In the genomic region with DNA sequence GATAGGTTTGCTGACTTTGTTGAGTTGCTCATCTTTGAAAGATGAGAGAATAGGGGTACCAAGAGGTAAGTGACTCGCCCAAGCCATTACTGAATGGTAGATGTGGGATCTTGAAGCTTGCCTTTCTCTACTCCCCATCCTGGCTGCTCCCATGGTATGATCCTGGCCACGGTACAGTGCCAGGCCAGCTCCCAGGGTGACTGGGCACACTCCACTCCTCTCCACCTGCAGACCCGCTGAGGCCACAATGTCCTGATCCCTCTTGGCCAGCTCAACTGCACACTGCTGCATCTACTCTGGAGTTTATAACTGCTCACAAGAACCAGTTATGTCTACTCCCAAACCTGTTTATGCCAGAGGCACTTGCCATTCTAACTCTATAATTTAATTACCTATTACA, we compare ENCODE assay signal across 12 cellular contexts. TPM values are rescaled to one million over a fixed set of nuclear protein-coding genes. Genes with fewer than 3 reads are reported as not detected.
DNase-seq lines count a peak whose midpoint lies in the region; TF ChIP-seq lines count a peak whose summit lies in the region.
"Had no signal": no experiment of that assay in that cellular context is flagged by ENCODE, and none has a peak within 500 bp of the region (broad histone marks: within the 10 kb centered on the region; RNA-seq: fewer than 3 reads in every experiment).

No MANE protein-coding gene starts in this region.

- intact Hi-C loops in activated T-helper 1 cell treated with anti-CD3 and anti-CD28 coated beads, Interleukin-12 subunit alpha, Interleukin-12 subunit beta, Interleukin-2, Interleukin-4 antibody, amounts not matched to agents 30 ng/mL and 10 ng/mL and 1 ng/mL, durations not matched to agents 14 hours and 24 hours and 36 hours (cut with micrococcal nuclease), result no loop called here

- H3K4me3 Mint-ChIP-seq in neural progenitor cell, result no peak overlapping the region
- H3K4me3 Mint-ChIP-seq in activated T-helper 1 cell treated with anti-CD3 and anti-CD28 coated beads, Interleukin-12 subunit alpha, Interleukin-12 subunit beta, Interleukin-2, Interleukin-4 antibody, amounts not matched to agents 30 ng/mL and 10 ng/mL and 1 ng/mL, durations not matched to agents 14 hours and 24 hours and 36 hours, result no peak overlapping the region
- H3K4me3 Mint-ChIP-seq: CD8-positive, alpha-beta memory T cell had no signal

- no peak overlapping the region for H3K4me3 ChIP-seq in neural progenitor cell
- H3K4me3 ChIP-seq: A549, HAP-1 had no signal

- no peak overlapping the region for H2AFZ ChIP-seq in neural progenitor cell (replicated peaks)

- H3K36me3 Mint-ChIP-seq in neural progenitor cell, result no peaks in the 10 kb centered on the region
- no peaks in the 10 kb centered on the region for H3K36me3 Mint-ChIP-seq in activated T-helper 1 cell treated with anti-CD3 and anti-CD28 coated beads, Interleukin-12 subunit alpha, Interleukin-12 subunit beta, Interleukin-2, Interleukin-4 antibody, amounts not matched to agents 30 ng/mL and 10 ng/mL and 1 ng/mL, durations not matched to agents 14 hours and 24 hours and 36 hours (ENCODE audit: low read depth)
- H3K36me3 Mint-ChIP-seq: CD8-positive, alpha-beta memory T cell had no signal

- DNase-seq in G401 (ENCODE audit: low spot score), result peak; percentile 72
- DNase-seq in cerebellar cortex (ENCODE audit: low spot score), result peak; percentile 62
- no peak for DNase-seq in neural progenitor cell (ENCODE audit: low spot score)
- DNase-seq in activated T-helper 1 cell treated with anti-CD3 and anti-CD28 coated beads, Interleukin-12 subunit alpha, Interleukin-12 subunit beta, Interleukin-2, Interleukin-4 antibody, amounts not matched to agents 30 ng/mL and 10 ng/mL and 1 ng/mL, durations not matched to agents 14 hours and 24 hours and 36 hours (ENCODE audit: low spot score), result no peak
- no peak for DNase-seq in GM19238 (ENCODE audit: insufficient read length, low spot score)
- DNase-seq in NCI-H187 treated with DMSO at 0.1 percent for 48 hours (lab: John Stamatoyannopoulos, UW), result no peak
- DNase-seq: Caco-2; CD8-positive, alpha-beta memory T cell; DND-41; GF-D8 had no signal

- peaks cover 53% of the 10 kb centered on the region for H3K27me3 Mint-ChIP-seq in neural progenitor cell (ENCODE audit: insufficient read depth, low read depth)
- peaks cover 3% of the 10 kb centered on the region for H3K27me3 Mint-ChIP-seq in activated T-helper 1 cell treated with anti-CD3 and anti-CD28 coated beads, Interleukin-12 subunit alpha, Interleukin-12 subunit beta, Interleukin-2, Interleukin-4 antibody, amounts not matched to agents 30 ng/mL and 10 ng/mL and 1 ng/mL, durations not matched to agents 14 hours and 24 hours and 36 hours (ENCODE audit: insufficient read depth)
- H3K27me3 Mint-ChIP-seq: CD8-positive, alpha-beta memory T cell had no signal

- no peak overlapping the region for H3K27ac ChIP-seq in neural progenitor cell
- H3K27ac ChIP-seq: A549 had no signal

- no peaks in the 10 kb centered on the region for H3K36me3 ChIP-seq in neural progenitor cell
- H3K36me3 ChIP-seq: HAP-1 had no signal

- no peaks in the 10 kb centered on the region for H3K79me2 ChIP-seq in neural progenitor cell (ENCODE audit: low read depth)

- H3K27me3 ChIP-seq in neural progenitor cell, result no peaks in the 10 kb centered on the region

- H3F3A ChIP-seq in neural progenitor cell (ENCODE audit: low read depth), result no peaks in the 10 kb centered on the region

- no peaks in the 10 kb centered on the region for H3K9me3 Mint-ChIP-seq in neural progenitor cell
- H3K9me3 Mint-ChIP-seq in activated T-helper 1 cell treated with anti-CD3 and anti-CD28 coated beads, Interleukin-12 subunit alpha, Interleukin-12 subunit beta, Interleukin-2, Interleukin-4 antibody, amounts not matched to agents 30 ng/mL and 10 ng/mL and 1 ng/mL, durations not matched to agents 14 hours and 24 hours and 36 hours, result no peaks in the 10 kb centered on the region
- H3K9me3 Mint-ChIP-seq: CD8-positive, alpha-beta memory T cell had no signal

- in situ Hi-C loops in G401 (cut with HindIII; ENCODE audit: low sequenced_read_pairs), result no loop called here

- H3K4me1 Mint-ChIP-seq in neural progenitor cell, result peaks cover 50% of the 10 kb centered on the region
- no peaks in the 10 kb centered on the region for H3K4me1 Mint-ChIP-seq in activated T-helper 1 cell treated with anti-CD3 and anti-CD28 coated beads, Interleukin-12 subunit alpha, Interleukin-12 subunit beta, Interleukin-2, Interleukin-4 antibody, amounts not matched to agents 30 ng/mL and 10 ng/mL and 1 ng/mL, durations not matched to agents 14 hours and 24 hours and 36 hours (ENCODE audit: low read depth)
- H3K4me1 Mint-ChIP-seq: CD8-positive, alpha-beta memory T cell had no signal

- H3K27ac Mint-ChIP-seq in neural progenitor cell, result peak overlapping the region; percentile 70
- H3K27ac Mint-ChIP-seq in activated T-helper 1 cell treated with anti-CD3 and anti-CD28 coated beads, Interleukin-12 subunit alpha, Interleukin-12 subunit beta, Interleukin-2, Interleukin-4 antibody, amounts not matched to agents 30 ng/mL and 10 ng/mL and 1 ng/mL, durations not matched to agents 14 hours and 24 hours and 36 hours, result no peak overlapping the region

- H3K4me1 ChIP-seq in neural progenitor cell, result peaks cover 11% of the 10 kb centered on the region
- H3K4me1 ChIP-seq: A549, Caco-2, HAP-1 had no signal

- no peak overlapping the region for H3K9ac ChIP-seq in neural progenitor cell

- no peak overlapping the region for H3K4me2 ChIP-seq in neural progenitor cell
- H3K4me2 ChIP-seq: A549 had no signal

- no peaks in the 10 kb centered on the region for H4K20me1 ChIP-seq in neural progenitor cell (ENCODE audit: low read depth)

- no peaks in the 10 kb centered on the region for H3K9me3 ChIP-seq in neural progenitor cell (ENCODE audit: low read depth)
- H3K9me3 ChIP-seq: A549, Caco-2, HAP-1 had no signal

- TF ChIP-seq CTCF in neural progenitor cell (IDR thresholded peaks at IDR 0.05), result no peak

RNA-seq across cellular contexts. Expression of gene SLIT1, which starts 25.9 kb away (rescaled TPM):
- total RNA-seq in G401 (2014; rRNA removed; shearing (Covaris generic)), result 0.06 and 0.20 TPM in 2 replicates
- 0.74 and 0.92 TPM in 2 replicates for total RNA-seq in neural progenitor cell (ENCODE audit: low replicate concordance)
- total RNA-seq in activated T-helper 1 cell treated with anti-CD3 and anti-CD28 coated beads, Interleukin-12 subunit alpha, Interleukin-12 subunit beta, Interleukin-2, Interleukin-4 antibody, amounts not matched to agents 30 ng/mL and 10 ng/mL and 1 ng/mL, durations not matched to agents 14 hours and 24 hours and 36 hours, result 0.08 and 0.15 TPM in 2 replicates

Comparison
In these comparisons a context has a peak if more than half of its experiments do, and no peak if none do; other contexts are left out.
1. DNase-seq: peak in G401 (single experiment) and cerebellar cortex (single experiment); none in neural progenitor cell (single experiment), activated T-helper 1 cell treated with anti-CD3 and anti-CD28 coated beads, Interleukin-12 subunit alpha, Interleukin-12 subunit beta, Interleukin-2, Interleukin-4 antibody, amounts not matched to agents 30 ng/mL and 10 ng/mL and 1 ng/mL, durations not matched to agents 14 hours and 24 hours and 36 hours (single experiment), GM19238 (single experiment) and NCI-H187 treated with DMSO at 0.1 percent for 48 hours (single experiment).